Comparison of ENCODE assay signal across 2 cellular contexts in genomic region chr2:27078267-27079194, GRCh38.
TF ChIP-seq lines count a peak whose summit lies in the region.

EMILIN1 (plus strand) TSS chr2:27078615; CDS start chr2:27079066, 451 bp downstream.

TF ChIP-seq in IMR-90, 13 proteins besides CTCF, POLR2A, EP300 and RAD21:
- no peak for TF ChIP-seq RFX5 (IDR thresholded peaks at IDR 0.05; ENCODE audit: low read depth, low read length)
- TF ChIP-seq CEBPB (IDR thresholded peaks at IDR 0.05; ENCODE audit: low read depth, low read length): no peak
- TF ChIP-seq MAFK (IDR thresholded peaks at IDR 0.05; ENCODE audit: low read depth, low read length): no peak
- no peak for TF ChIP-seq ELK1 (IDR thresholded peaks at IDR 0.05; ENCODE audit: borderline replicate concordance, low read depth, low read length)
- TF ChIP-seq MAZ (IDR thresholded peaks at IDR 0.05; ENCODE audit: borderline replicate concordance, low read depth, low read length): peak; percentile 96
- TF ChIP-seq CHD1 (IDR thresholded peaks at IDR 0.05; ENCODE audit: low read depth, low read length): no peak
- peak; percentile 70; the same call in 1 of the 2 replicates for TF ChIP-seq MXI1 (IDR thresholded peaks at IDR 0.05; ENCODE audit: borderline replicate concordance, low read depth, low read length)
- TF ChIP-seq SMC3 (IDR thresholded peaks at IDR 0.05; ENCODE audit: low read depth, low read length): no peak; the same call in 1 of the 2 replicates
- TF ChIP-seq NFE2L2 (IDR thresholded peaks at IDR 0.05; ENCODE audit: low read depth, low read length): no peak
- no peak for TF ChIP-seq BHLHE40 (IDR thresholded peaks at IDR 0.05; ENCODE audit: low read depth, low read length)
- no peak for TF ChIP-seq RCOR1 (IDR thresholded peaks at IDR 0.05; ENCODE audit: insufficient replicate concordance, low read length)
- TF ChIP-seq USF2 (IDR thresholded peaks at IDR 0.05; ENCODE audit: low read depth, low read length): peak; percentile 48
- TF ChIP-seq FOS (IDR thresholded peaks at IDR 0.05; ENCODE audit: low read depth, low read length): no peak

TF ChIP-seq in HepG2, 621 proteins besides CTCF, POLR2A, EP300 and RAD21 (continued from another document and continues in another):
- TF ChIP-seq ZNF513 (CRISPR knock-in tag; conservative IDR thresholded peaks at IDR 0.05): no peak
- TF ChIP-seq ETV5 (CRISPR knock-in tag; IDR thresholded peaks at IDR 0.05; ENCODE audit: borderline replicate concordance): 0 out of 2 replicates have a peak, but pooled peaks have one; percentile 13
- no peak for TF ChIP-seq ZNF280D (CRISPR knock-in tag; IDR thresholded peaks at IDR 0.05)
- TF ChIP-seq SAP130 (CRISPR knock-in tag; IDR thresholded peaks at IDR 0.05; ENCODE audit: low read depth): peak; percentile 20; the same call in 1 of the 2 replicates
- TF ChIP-seq ZNF574 (CRISPR knock-in tag; IDR thresholded peaks at IDR 0.05): peak; percentile 0; the same call in 1 of the 2 replicates
- TF ChIP-seq ZNF263 (CRISPR knock-in tag; IDR thresholded peaks at IDR 0.05): 0 out of 2 replicates have a peak, but pooled peaks have one; percentile 0
- TF ChIP-seq THAP9 (CRISPR knock-in tag; IDR thresholded peaks at IDR 0.05; ENCODE audit: borderline replicate concordance): 0 out of 2 replicates have a peak, but pooled peaks have one; percentile 27
- 0 out of 2 replicates have a peak, but pooled peaks have one; percentile 61 for TF ChIP-seq SMAD9 (CRISPR knock-in tag; IDR thresholded peaks at IDR 0.05)
- peak; percentile 54 for TF ChIP-seq PATZ1 (CRISPR knock-in tag; IDR thresholded peaks at IDR 0.05)
- 0 out of 2 replicates have a peak, but pooled peaks have one; percentile 13 for TF ChIP-seq GABPB1 (CRISPR knock-in tag; IDR thresholded peaks at IDR 0.05)
- no peak for TF ChIP-seq ZNF260 (CRISPR knock-in tag; IDR thresholded peaks at IDR 0.05; ENCODE audit: borderline replicate concordance, low read depth)
- peak; percentile 98 for TF ChIP-seq ZSCAN25 (CRISPR knock-in tag; IDR thresholded peaks at IDR 0.05)
- TF ChIP-seq ZNF687 (CRISPR knock-in tag; IDR thresholded peaks at IDR 0.05): peak; percentile 67
- TF ChIP-seq DZIP1 (CRISPR knock-in tag; IDR thresholded peaks at IDR 0.05): 0 out of 2 replicates have a peak, but pooled peaks have one; percentile 18
- TF ChIP-seq ZFX (CRISPR knock-in tag; IDR thresholded peaks at IDR 0.05; ENCODE audit: low read depth): peak; percentile 67
- no peak for TF ChIP-seq ZNF234 (CRISPR knock-in tag; conservative IDR thresholded peaks at IDR 0.05)
- no peak for TF ChIP-seq SCMH1 (CRISPR knock-in tag; IDR thresholded peaks at IDR 0.05; ENCODE audit: borderline replicate concordance)
- TF ChIP-seq ZBTB7A (CRISPR knock-in tag; IDR thresholded peaks at IDR 0.05): 0 out of 2 replicates have a peak, but pooled peaks have one; percentile 23
- TF ChIP-seq KDM2A (CRISPR knock-in tag; IDR thresholded peaks at IDR 0.05; ENCODE audit: borderline replicate concordance, low read depth): 0 out of 2 replicates have a peak, but pooled peaks have one; percentile 28
- TF ChIP-seq ZNF549 (CRISPR knock-in tag; IDR thresholded peaks at IDR 0.05): no peak
- TF ChIP-seq MAX (IDR thresholded peaks at IDR 0.05): peak; percentile 59
- no peak for TF ChIP-seq NBN (conservative IDR thresholded peaks at IDR 0.05)
- TF ChIP-seq SALL1 (CRISPR knock-in tag; IDR thresholded peaks at IDR 0.05): peak; percentile 38
- no peak for TF ChIP-seq GRHL1 (CRISPR knock-in tag; conservative IDR thresholded peaks at IDR 0.05)
- TF ChIP-seq TBX2 (CRISPR knock-in tag; IDR thresholded peaks at IDR 0.05; ENCODE audit: borderline replicate concordance): 0 out of 2 replicates have a peak, but pooled peaks have one; percentile 17
